ENCODE assay signal across 8 cellular contexts in the genomic region with DNA sequence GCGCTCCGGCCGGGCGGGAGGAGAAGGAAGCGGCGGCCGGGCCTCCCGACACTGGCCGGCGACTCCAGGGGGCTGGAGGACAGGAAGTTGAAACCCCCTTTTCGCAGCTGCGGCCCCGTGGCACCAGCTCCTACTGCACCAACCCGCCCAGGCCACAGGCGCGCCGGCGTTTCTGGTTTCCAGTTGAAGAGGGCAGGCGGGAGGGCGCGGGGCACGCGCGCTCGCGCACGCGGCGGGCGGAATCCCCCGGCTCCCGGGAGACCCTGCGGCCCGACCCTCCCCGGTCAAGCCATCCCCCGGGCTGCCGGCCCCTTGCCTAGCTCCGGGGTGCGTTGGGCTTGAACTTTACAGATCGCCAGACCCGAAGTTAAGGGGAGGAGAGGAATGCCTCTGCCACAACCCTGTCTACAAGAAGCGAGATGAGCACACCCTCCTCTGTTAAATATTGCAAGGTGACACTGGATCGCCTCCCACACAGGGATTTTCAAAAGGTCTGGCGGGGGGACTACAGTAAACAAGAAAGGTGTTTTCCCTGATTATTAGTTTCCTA. TPM values are rescaled to one million over a fixed set of nuclear protein-coding genes. Genes with fewer than 3 reads are reported as not detected.
A peak's percentile ranks its signal among the peaks of the same experiment; 100 is the strongest.
DNase-seq lines count a peak whose midpoint lies in the region; ATAC-seq, FAIRE-seq and TF ChIP-seq lines count a peak whose summit lies in the region.

No MANE protein-coding gene starts in this region.

- no peaks in the 10 kb centered on the region for H4K20me1 ChIP-seq in GM12878 (ENCODE audit: control insufficient read depth, insufficient read depth)

- no TSS peak for BruUV-seq in GM12878 (replicated peaks; lab: Mats Ljungman, UMichigan)

- SMC1A ChIA-PET in GM12878 (lab: Charles Lee; ENCODE audit: uncharacterized antibody, unreplicated experiment), result interaction anchor here (0.9 to 5.5 kb wide), 9 partner anchors 9 to 148 kb away, joined by 3 to 36 read pairs (median 3); no protein-coding TSS in a partner anchor

- peak overlapping the region; percentile 92 for H2AFZ ChIP-seq in GM12878 (ENCODE audit: control insufficient read depth, low read depth, low read length)

- H3K79me2 ChIP-seq in GM12878 (ENCODE audit: control insufficient read depth, insufficient read depth, low read length), result peaks cover 36% of the 10 kb centered on the region

- no peak for TF ChIP-seq RAD21 in GM12878 (IDR thresholded peaks at IDR 0.05; ENCODE audit: insufficient read depth, low read depth, low read length)

- no peaks in the 10 kb centered on the region for H3K9me3 ChIP-seq in T-helper 17 cell (ENCODE audit: control insufficient read depth, low read length, poor library complexity, severe bottlenecking)
- H3K9me3 ChIP-seq in GM12878 (replicated peaks; ENCODE audit: control insufficient read depth, insufficient read depth, low read length), result no peaks in the 10 kb centered on the region
- H3K9me3 ChIP-seq in iPS DF 6.9 (ENCODE audit: control insufficient read depth, insufficient read depth, low read length), result no peaks in the 10 kb centered on the region
- H3K9me3 ChIP-seq in gastrocnemius medialis, result no peaks in the 10 kb centered on the region

- POLR2A ChIA-PET in GM12878 (lab: Charles Lee), result interaction anchor here (0.9 to 1.5 kb wide), 5 partner anchors 12 to 142 kb away, joined by 3 to 7 read pairs (median 4); no protein-coding TSS in a partner anchor

- H3K4me1 ChIP-seq in GM12878 (ENCODE audit: control insufficient read depth, insufficient read depth, low read length) (peaks cover 21% of the 10 kb centered on the region), iPS DF 6.9 (ENCODE audit: control insufficient read depth, insufficient read depth, low read length) (peaks cover 1% of the 10 kb centered on the region; the same call in 1 of the 2 replicates), gastrocnemius medialis (no peaks in the 10 kb centered on the region)

- no peaks in the 10 kb centered on the region for H3K27me3 Mint-ChIP-seq in T-helper 17 cell

- 0% methylated on average over 37 of the region's 44 CpGs for whole genome bisulfite sequencing in GM12878 (ENCODE audit: insufficient coverage, insufficient replicate concordance, low lambda C conversion rate, missing lambda C conversion rate)
- no CpG with 5 or more reads among the region's 44 CpGs for WGBS in iPS DF 6.9 (ENCODE audit: insufficient coverage, insufficient read length)

- CTCF ChIA-PET in GM12878 (lab: Yijun Ruan, JAX), result interaction anchor here (0.9 to 1.3 kb wide), 3 partner anchors 50 to 147 kb away, joined by 3 to 4 read pairs (median 3); no protein-coding TSS in a partner anchor

- H3K4me1 Mint-ChIP-seq in T-helper 17 cell, result peaks cover 30% of the 10 kb centered on the region

- TF ChIP-seq CTCF in GM12878 (IDR thresholded peaks at IDR 0.05 in 2 of 3, conservative IDR thresholded peaks at IDR 0.05 in 1 of 3; ENCODE audit: control insufficient read depth in 2 of 3, extremely low read depth in 1 of 3, insufficient read depth in 1 of 3, low read depth in 3 of 3, low read length in 3 of 3) (no peak), gastrocnemius medialis (IDR thresholded peaks at IDR 0.05 in 4 of 5, conservative IDR thresholded peaks at IDR 0.05 in 1 of 5) (no peak)

- TF ChIP-seq POLR2A in GM12878 (IDR thresholded peaks at IDR 0.05; ENCODE audit: low read depth, low read length) (peak; percentile 65), gastrocnemius medialis (IDR thresholded peaks at IDR 0.05) (no peak)

- peak overlapping the region; percentile 81 for H3K4me3 ChIP-seq in GM12878
- H3K4me3 ChIP-seq in iPS DF 6.9 (ENCODE audit: low read length), result peak overlapping the region; percentile 97
- H3K4me3 ChIP-seq in gastrocnemius medialis, result peak overlapping the region; percentile 70 to 81 (median 75)

- DNase-seq in COLO829 (ENCODE audit: low spot score) (peak; percentile 8), HUDEP-2 (lab: John Stamatoyannopoulos, UW; ENCODE audit: unreplicated experiment in 76 of 76) (peak in 49 of 76 experiments; percentile 4 to 71 (median 29)), T-helper 17 cell (peak in 2 of 3 donors; percentile 35 to 49), GM12878 (ENCODE audit: low read depth, low spot score) (no peak), iPS DF 6.9 (ENCODE audit: low read depth, low spot score) (no peak), gastrocnemius medialis (peak in 1 of 2 donors; percentile 5)

- intact Hi-C loops in GM12878 (cut with micrococcal nuclease; ENCODE audit: unreplicated experiment), result loop anchor here (1.0 to 10.0 kb wide), 10 partner anchors 90 to 1575 kb away; a partner anchor contains a TSS
- intact Hi-C loops in gastrocnemius medialis (cut with DNase I; ENCODE audit: low total_unique reads), result loop anchor here (5.0 to 10.0 kb wide), 2 partner anchors 90 to 492 kb away; a partner anchor contains a TSS

- H3K27ac ChIP-seq in GM12878 (ENCODE audit: control insufficient read depth, insufficient read depth) (peak overlapping the region; percentile 73), iPS DF 6.9 (ENCODE audit: low read length) (no peak overlapping the region), gastrocnemius medialis (peak overlapping the region; percentile 57 to 70 (median 62))

- TF ChIP-seq EP300 in GM12878 (IDR thresholded peaks at IDR 0.05; ENCODE audit: borderline replicate concordance in 1 of 2, control insufficient read depth in 1 of 2, low read depth in 2 of 2, low read length in 2 of 2), result no peak

- peak; percentile 20 for ATAC-seq in GM21360 (IDR thresholded peaks at IDR 0.05; ENCODE audit: unreplicated experiment)
- ATAC-seq in T-helper 17 cell, result peak; percentile 60
- peak; percentile 49 for ATAC-seq in GM12878
- peak; percentile 43 to 58 for ATAC-seq in gastrocnemius medialis
- ATAC-seq in GM18519 (IDR thresholded peaks at IDR 0.05; ENCODE audit: low FRiP score, unreplicated experiment), result no peak

- H3K27ac Mint-ChIP-seq in T-helper 17 cell, result peak overlapping the region; percentile 91

- H3K4me2 ChIP-seq in GM12878 (ENCODE audit: control insufficient read depth, insufficient read depth), result peak overlapping the region; percentile 88

- H3K36me3 Mint-ChIP-seq in T-helper 17 cell (ENCODE audit: low read depth), result peaks cover 4% of the 10 kb centered on the region

- H3K27me3 ChIP-seq in GM12878 (replicated peaks in 1 of 2; ENCODE audit: control insufficient read depth in 2 of 2, insufficient read depth in 2 of 2, low read length in 1 of 2), result no peaks in the 10 kb centered on the region
- H3K27me3 ChIP-seq in iPS DF 6.9 (ENCODE audit: control insufficient read depth, insufficient read depth, low read length), result no peaks in the 10 kb centered on the region
- no peaks in the 10 kb centered on the region for H3K27me3 ChIP-seq in gastrocnemius medialis

- peak overlapping the region; percentile 76 for H3K9ac ChIP-seq in GM12878 (ENCODE audit: control insufficient read depth, insufficient read depth, low read length)

- H3K4me3 Mint-ChIP-seq in T-helper 17 cell, result peak overlapping the region; percentile 100

- RAD21 ChIA-PET in GM12878 (lab: Charles Lee; ENCODE audit: unreplicated experiment), result interaction anchor here (0.7 to 3.1 kb wide), 4 partner anchors 12 to 141 kb away, joined by 3 to 22 read pairs (median 4); no protein-coding TSS in a partner anchor

- in situ Hi-C loops in GM12878 (cut with MboI) (loop anchor here (25.0 kb wide), 1 partner anchor 760 kb away; a partner anchor contains a TSS), gastrocnemius medialis (cut with MboI; ENCODE audit: low sequenced_read_pairs in 4 of 4) (no loop called here)

- no peak for FAIRE-seq in GM12878 (lab: Jason Lieb, UNC)

- H3K36me3 ChIP-seq in GM12878 (ENCODE audit: control insufficient read depth in 2 of 2, insufficient read depth in 2 of 2, low read length in 1 of 2) (no peaks in the 10 kb centered on the region), iPS DF 6.9 (ENCODE audit: control insufficient read depth, insufficient read depth, low read length) (no peaks in the 10 kb centered on the region; the same call in 1 of the 2 replicates), gastrocnemius medialis (no peaks in the 10 kb centered on the region)

TF ChIP-seq in GM12878, 131 proteins besides CTCF, POLR2A, EP300 and RAD21 (continues in another document):
- TF ChIP-seq ETV6 (conservative IDR thresholded peaks at IDR 0.05 in 1 of 2, IDR thresholded peaks at IDR 0.05 in 1 of 2; ENCODE audit: borderline replicate concordance in 1 of 2, low read depth in 1 of 2) (no peak), POU2F2 (IDR thresholded peaks at IDR 0.05; ENCODE audit: borderline replicate concordance, low read depth, low read length) (no peak), ASH2L (IDR thresholded peaks at IDR 0.05; ENCODE audit: borderline replicate concordance, low read depth) (peak; percentile 81; the same call in 1 of the 2 replicates), HDAC6 (IDR thresholded peaks at IDR 0.05; ENCODE audit: unreplicated experiment) (peak; percentile 63), YY1 (IDR thresholded peaks at IDR 0.05; ENCODE audit: low read depth, low read length) (peak; percentile 58; the same call in 1 of the 2 replicates)

RNA-seq across cellular contexts. Expression of a gene that starts 1.5 kb away (rescaled TPM):
- total RNA-seq in T-helper 17 cell (1 to 10 TPM; 3.7 to 3.9 TPM), GM12878 (2014; rRNA removed) (3.9 and 5.6 TPM in 2 replicates), GM12878 (2014; rRNA removed; fragmentation: Illumina TruSeq; extraction: Trizol) (7.7 and 8.7 TPM in 2 replicates), GM12878 (2021) (9.4 and 13.7 TPM in 2 replicates), gastrocnemius medialis (under 1 TPM in 3 of 4 donors, not detected in 1; 0.10 to 0.42 (median 0.13) TPM)
- 35.4 and 37.7 TPM in 2 replicates for total RNA-seq in GM12878 (2013; cell fraction: nucleolus; rRNA removed)
- 3.8 TPM for polyA plus RNA-seq in GM12878 (2011; ENCODE audit: low read depth)
- polyA plus RNA-seq in GM12878 (2011; rRNA removed) (33.5 and 34.6 TPM in 2 replicates), GM12878 (2014; fragmentation: Illumina TruSeq; extraction: Trizol) (11.8 and 15.0 TPM in 2 replicates), GM12878 (2014; fragmentation: Nextera tagmentation; extraction: Ambion mirVana) (1 to 10 TPM; 6.3 to 8.5 TPM), GM12878 (2014; rRNA removed) (8.0 and 9.1 TPM in 2 replicates), GM12878 (2016; fragmentation: Nextera tagmentation; extraction: Ambion mirVana) (1 to 10 TPM; 6.0 to 6.8 TPM)
- 12.1 and 12.4 TPM in 2 replicates for polyA plus RNA-seq in GM12878 (2011; cell fraction: cytosol; rRNA removed)
- 10.1 and 11.9 TPM in 2 replicates for polyA plus RNA-seq in GM12878 (2011; cell fraction: nucleus; rRNA removed)
- polyA plus RNA-seq in GM12878 (2012), result 7.9 and 10.6 TPM in 2 replicates
- polyA minus RNA-seq in GM12878 (2011; rRNA and poly(A)+ RNA removed), result 21.8 and 25.9 TPM in 2 replicates
- 5.1 and 5.5 TPM in 2 replicates for polyA minus RNA-seq in GM12878 (2011; cell fraction: cytosol; rRNA and poly(A)+ RNA removed)
- 4.7 and 14.1 TPM in 2 replicates for polyA minus RNA-seq in GM12878 (2011; cell fraction: nucleus; rRNA and poly(A)+ RNA removed)

Comparison
In these comparisons a context has a peak if more than half of its experiments do, and no peak if none do; other contexts are left out.
1. DNase-seq: peak in COLO829 (single experiment), HUDEP-2 (49 of 76) and T-helper 17 cell (2 of 3); none in GM12878 (single experiment) and iPS DF 6.9 (single experiment).
2. Peak in every context shown above with its lines, with median percentiles within 50 percentile points of each other: H3K4me3 ChIP-seq.